Comparison of ENCODE assay signal across 22 cellular contexts in genomic region chr12:3771853-3772252, GRCh38. TPM values are rescaled to one million over a fixed set of nuclear protein-coding genes. Genes with fewer than 3 reads are reported as not detected.
DNase-seq lines count a peak whose midpoint lies in the region; ATAC-seq and TF ChIP-seq lines count a peak whose summit lies in the region.
"Had no signal": no experiment of that assay in that cellular context is flagged by ENCODE, and none has a peak within 500 bp of the region (broad histone marks: within the 10 kb centered on the region; RNA-seq: fewer than 3 reads in every experiment).

No MANE protein-coding gene starts in this region.

- H3K9me3 ChIP-seq in BLaER1 (peaks cover 6% of the 10 kb centered on the region; the same call in 1 of the 2 replicates), DOHH2 (ENCODE audit: control insufficient read depth, insufficient read depth, low read length) (no peaks in the 10 kb centered on the region), osteoblast (ENCODE audit: low read depth, low read length) (no peaks in the 10 kb centered on the region)
- H3K9me3 ChIP-seq: adrenal gland, Caco-2 had no signal

- no peaks in the 10 kb centered on the region for H4K20me1 ChIP-seq in BLaER1
- no peaks in the 10 kb centered on the region for H4K20me1 ChIP-seq in DOHH2 (ENCODE audit: control insufficient read depth, insufficient read depth, low read depth, low read length)
- no peaks in the 10 kb centered on the region for H4K20me1 ChIP-seq in osteoblast (ENCODE audit: insufficient read depth, low read length)

- no peaks in the 10 kb centered on the region for H3K27me3 ChIP-seq in BLaER1
- H3K27me3 ChIP-seq in DOHH2 (ENCODE audit: control insufficient read depth, low read length), result peaks cover 7% of the 10 kb centered on the region; the same call in 1 of the 2 replicates
- H3K27me3 ChIP-seq in osteoblast (ENCODE audit: insufficient read depth, low read length), result peaks cover 4% of the 10 kb centered on the region
- H3K27me3 ChIP-seq: adrenal gland had no signal

- TF ChIP-seq CTCF in DOHH2 (IDR thresholded peaks at IDR 0.05; ENCODE audit: low read depth, low read length, poor library complexity, severe bottlenecking), result no peak
- TF ChIP-seq CTCF in osteoblast (IDR thresholded peaks at IDR 0.05; ENCODE audit: extremely low read depth, low read depth, low read length), result no peak

- H2AFZ ChIP-seq in osteoblast (ENCODE audit: low read length), result no peak overlapping the region

- H3F3A ChIP-seq in DOHH2 (ENCODE audit: control insufficient read depth, insufficient read depth), result no peaks in the 10 kb centered on the region

- no peaks in the 10 kb centered on the region for H3K36me3 ChIP-seq in BLaER1
- no peaks in the 10 kb centered on the region for H3K36me3 ChIP-seq in DOHH2 (ENCODE audit: control insufficient read depth, low read length)
- H3K36me3 ChIP-seq in osteoblast (ENCODE audit: insufficient read depth, low read length), result no peaks in the 10 kb centered on the region
- H3K36me3 ChIP-seq: adrenal gland had no signal

- H3K9ac ChIP-seq in BLaER1, result no peak overlapping the region

- H3K27ac ChIP-seq in BLaER1, result peak overlapping the region; percentile 28; the same call in 1 of the 2 replicates
- H3K27ac ChIP-seq in DOHH2 (ENCODE audit: low read depth, low read length), result peak overlapping the region; percentile 52
- H3K27ac ChIP-seq in osteoblast (ENCODE audit: low read depth, low read length), result no peak overlapping the region
- H3K27ac ChIP-seq: adrenal gland had no signal

- ATAC-seq in left lobe of liver (peak; percentile 96), GM21367 (IDR thresholded peaks at IDR 0.05; ENCODE audit: unreplicated experiment) (no peak)

- H3K4me3 ChIP-seq in BLaER1 (no peak overlapping the region), DOHH2 (ENCODE audit: low read length) (peak overlapping the region; percentile 43), osteoblast (ENCODE audit: insufficient read depth, low read length) (no peak overlapping the region)
- H3K4me3 ChIP-seq: adrenal gland had no signal

- peak overlapping the region; percentile 54 for H3K4me2 ChIP-seq in BLaER1
- H3K4me2 ChIP-seq in DOHH2 (ENCODE audit: low read length), result peak overlapping the region; percentile 61
- H3K4me2 ChIP-seq in osteoblast (ENCODE audit: insufficient read depth, low read length), result no peak overlapping the region

- H3K9me2 ChIP-seq in DOHH2 (replicated peaks; ENCODE audit: control insufficient read depth, low read length), result no peaks in the 10 kb centered on the region

- H3K79me2 ChIP-seq in DOHH2 (ENCODE audit: control insufficient read depth, low read length), result no peaks in the 10 kb centered on the region
- H3K79me2 ChIP-seq in osteoblast (ENCODE audit: insufficient read depth, low read length), result no peaks in the 10 kb centered on the region

- peak; percentile 71 for DNase-seq in cerebellum (ENCODE audit: low spot score)
- peak; percentile 59 for DNase-seq in left lobe of liver (ENCODE audit: low spot score)
- DNase-seq in COR-L47 (lab: John Stamatoyannopoulos, UW), result no peak
- no peak for DNase-seq in osteoblast (ENCODE audit: insufficient read length, low spot score, missing footprints)
- DNase-seq in activated T-cell treated with anti-CD3 and anti-CD28 coated beads for 4 hours, result no peak
- DNase-seq: activated CD4-positive, alpha-beta memory T cell treated with anti-CD3 and anti-CD28 coated beads for 36 hours; activated CD4-positive, CD25-positive, alpha-beta regulatory T cell; activated CD8-positive, alpha-beta memory T cell treated with anti-CD3 and anti-CD28 coated beads, Interleukin-2, amount 50 U/mL, for 48 hours; activated naive CD4-positive, alpha-beta T cell treated with anti-CD3 and anti-CD28 coated beads, Interleukin-2, amount 10 ng/mL, durations not matched to agents 7 days and 5 days; adrenal gland; Caco-2; GDM1; MV-4-11; naive B cell; NCI-H1436 treated with DMSO at 0.1 percent for 48 hours; NCI-H2107; stimulated activated CD4-positive, alpha-beta T cell treated with anti-CD3 and anti-CD28 coated beads, Interleukin-15, amount 100 ng/mL, for 24 hours; stimulated activated CD4-positive, alpha-beta T cell treated with anti-CD3 and anti-CD28 coated beads, Interleukin-4, amount 100 ng/mL, for 4 hours; trophoblast cell had no signal

- H3K4me1 ChIP-seq in BLaER1 (peaks cover 26% of the 10 kb centered on the region), DOHH2 (ENCODE audit: control insufficient read depth, low read length) (peaks cover 29% of the 10 kb centered on the region), osteoblast (ENCODE audit: insufficient read depth, low read length) (no peaks in the 10 kb centered on the region)
- H3K4me1 ChIP-seq: adrenal gland, Caco-2 had no signal

RNA-seq across cellular contexts. Expression of gene CRACR2A, which starts 18.9 kb away (rescaled TPM):
- total RNA-seq in cerebellum, result 5.4 TPM
- total RNA-seq in left lobe of liver, result 0.93 TPM
- 13.8 and 16.3 TPM in 2 replicates for total RNA-seq in osteoblast

Comparison
In these comparisons a context has a peak if more than half of its experiments do, and no peak if none do; other contexts are left out.
1. DNase-seq: peak in cerebellum (single experiment) and left lobe of liver (single experiment); none in COR-L47 (single experiment), osteoblast (single experiment) and activated T-cell treated with anti-CD3 and anti-CD28 coated beads for 4 hours (single experiment).